ENCODE assay signal across 15 cellular contexts in genomic region chr16:4136229-4136813, GRCh38. TPM values are rescaled to one million over a fixed set of nuclear protein-coding genes. Genes with fewer than 3 reads are reported as not detected.
DNase-seq lines count a peak whose midpoint lies in the region; ATAC-seq and TF ChIP-seq lines count a peak whose summit lies in the region.
"Had no signal": no experiment of that assay in that cellular context is flagged by ENCODE, and none has a peak within 500 bp of the region (broad histone marks: within the 10 kb centered on the region; RNA-seq: fewer than 3 reads in every experiment).

No MANE protein-coding gene starts in this region.

- H2AFZ ChIP-seq in mammary epithelial cell (ENCODE audit: low read depth, low read length) (peak overlapping the region; percentile 90), smooth muscle cell (ENCODE audit: low read depth) (no peak overlapping the region)

- in situ Hi-C loops in mammary epithelial cell (cut with MboI; ENCODE audit: low sequenced_read_pairs in 2 of 2): loop anchor here in 1 of 2 donors (5.0 kb wide), 1 partner anchor 51 kb away; no protein-coding TSS in a partner anchor

- H3K79me2 ChIP-seq in mammary epithelial cell (ENCODE audit: insufficient read depth, low read length) (no peaks in the 10 kb centered on the region), smooth muscle cell (ENCODE audit: low read depth) (no peaks in the 10 kb centered on the region)

- WGBS in mammary epithelial cell (ENCODE audit: low coverage, missing lambda C conversion rate): 7% methylated on average over 9 of the region's 9 CpGs
- 61% methylated on average over 9 of the region's 9 CpGs for WGBS in smooth muscle cell (ENCODE audit: low lambda C conversion rate)

- TF ChIP-seq RAD21 in Ishikawa (IDR thresholded peaks at IDR 0.05; ENCODE audit: low read depth): peak; percentile 35; the same call in 1 of the 2 replicates

- no peaks in the 10 kb centered on the region for H3K27me3 ChIP-seq in mammary epithelial cell (ENCODE audit: insufficient read depth, low read length)
- no peaks in the 10 kb centered on the region for H3K27me3 ChIP-seq in smooth muscle cell (ENCODE audit: low read depth)
- H3K27me3 ChIP-seq: gastrocnemius medialis, SJSA1, uterus had no signal

- H3K9me3 ChIP-seq in mammary epithelial cell (replicated peaks; ENCODE audit: insufficient read depth, low read length): no peaks in the 10 kb centered on the region
- H3K9me3 ChIP-seq in smooth muscle cell (replicated peaks; ENCODE audit: low read depth): no peaks in the 10 kb centered on the region
- H3K9me3 ChIP-seq: gastrocnemius medialis, left ventricle myocardium inferior, SJSA1, spleen, uterus had no signal

- intact Hi-C loops in mammary epithelial cell (cut with micrococcal nuclease): loop anchor here (1.0 to 2.0 kb wide), 3 partner anchors 20 to 118 kb away; partner anchors contain the start of gene ADCY9

- DNase-seq in mammary epithelial cell: peak; percentile 90
- peak; percentile 66 for DNase-seq in left kidney (ENCODE audit: low read depth, low spot score)
- no peak for DNase-seq in KG1 (lab: John Stamatoyannopoulos, UW)
- no peak for DNase-seq in putamen (ENCODE audit: low spot score)
- no peak for DNase-seq in smooth muscle cell (lab: John Stamatoyannopoulos, UW; ENCODE audit: unreplicated experiment)
- DNase-seq: activated CD8-positive, alpha-beta memory T cell treated with anti-CD3 and anti-CD28 coated beads, Interleukin-2, amount 50 U/mL, for 48 hours; gastrocnemius medialis; left ventricle myocardium inferior; NCI-H1105 treated with DMSO at 0.1 percent for 48 hours; spleen; uterus had no signal

- ATAC-seq in GM18519 (IDR thresholded peaks at IDR 0.05; ENCODE audit: low FRiP score, unreplicated experiment): no peak

- H4K20me1 ChIP-seq in mammary epithelial cell (ENCODE audit: insufficient read depth, low read length) (no peaks in the 10 kb centered on the region), smooth muscle cell (ENCODE audit: low read depth) (no peaks in the 10 kb centered on the region)

- H3K27ac ChIP-seq in 22Rv1 (peak overlapping the region; percentile 25; the same call in 1 of the 2 replicates), mammary epithelial cell (ENCODE audit: insufficient read depth, low read depth, low read length) (peak overlapping the region; percentile 82), smooth muscle cell (ENCODE audit: low read depth) (no peak overlapping the region)
- H3K27ac ChIP-seq: gastrocnemius medialis, left ventricle myocardium inferior, SJSA1, spleen, uterus had no signal

- H3K4me2 ChIP-seq in mammary epithelial cell (ENCODE audit: insufficient read depth, low read depth, low read length) (peak overlapping the region; percentile 39), smooth muscle cell (no peak overlapping the region)

- H3K9ac ChIP-seq in mammary epithelial cell (ENCODE audit: insufficient read depth, low read length) (no peak overlapping the region), smooth muscle cell (ENCODE audit: low read depth) (no peak overlapping the region)

- H3K36me3 ChIP-seq in mammary epithelial cell (ENCODE audit: insufficient read depth, low read length) (no peaks in the 10 kb centered on the region), smooth muscle cell (ENCODE audit: low read depth) (no peaks in the 10 kb centered on the region)
- H3K36me3 ChIP-seq: gastrocnemius medialis, left ventricle myocardium inferior, SJSA1, spleen, uterus had no signal

- CTCF ChIA-PET in mammary epithelial cell (lab: Charles Lee; ENCODE audit: low non-redundant PET): no interaction called here

- peak; percentile 88 for TF ChIP-seq EP300 in Ishikawa (IDR thresholded peaks at IDR 0.05; ENCODE audit: borderline replicate concordance)

- TF ChIP-seq CTCF in 22Rv1 (IDR thresholded peaks at IDR 0.05) (no peak), mammary epithelial cell (conservative IDR thresholded peaks at IDR 0.05 in 1 of 2, IDR thresholded peaks at IDR 0.05 in 1 of 2; ENCODE audit: extremely low read depth in 1 of 2, insufficient read depth in 1 of 2, low read depth in 1 of 2, low read length in 2 of 2) (peak; percentile 26 to 48), smooth muscle cell (IDR thresholded peaks at IDR 0.05; ENCODE audit: borderline replicate concordance, insufficient read depth, poor library complexity, severe bottlenecking) (no peak)

- no peak overlapping the region for H3K4me3 ChIP-seq in mammary epithelial cell (replicated peaks in 1 of 3; ENCODE audit: insufficient read depth in 1 of 3, low read depth in 2 of 3, low read length in 3 of 3)
- H3K4me3 ChIP-seq in smooth muscle cell: no peak overlapping the region
- H3K4me3 ChIP-seq: gastrocnemius medialis, left ventricle myocardium inferior, SJSA1, spleen, uterus had no signal

- dilution Hi-C loops in mammary epithelial cell (cut with HindIII; ENCODE audit: low sequenced_read_pairs): loop anchor here (10.0 kb wide), 1 partner anchor 158 kb away; no protein-coding TSS in a partner anchor

- H3K4me1 ChIP-seq in mammary epithelial cell (ENCODE audit: insufficient read depth, low read length): peaks cover 27% of the 10 kb centered on the region
- no peaks in the 10 kb centered on the region for H3K4me1 ChIP-seq in smooth muscle cell (ENCODE audit: low read depth)
- H3K4me1 ChIP-seq: gastrocnemius medialis, left ventricle myocardium inferior, spleen, uterus had no signal

- BruUV-seq in mammary epithelial cell (replicated peaks; lab: Mats Ljungman, UMichigan): no TSS peak

- no peaks in the 10 kb centered on the region for H3F3A ChIP-seq in smooth muscle cell (ENCODE audit: low read depth)

TF ChIP-seq in Ishikawa, 13 proteins besides CTCF, POLR2A, EP300 and RAD21:
- peak; percentile 67 for TF ChIP-seq CREB1 (IDR thresholded peaks at IDR 0.05; ENCODE audit: low read depth)
- peak; percentile 99 for TF ChIP-seq TEAD4 (IDR thresholded peaks at IDR 0.05)
- peak; percentile 92 for TF ChIP-seq USF1 (IDR thresholded peaks at IDR 0.05)
- no peak for TF ChIP-seq EGR1 (IDR thresholded peaks at IDR 0.05)
- peak; percentile 74 for TF ChIP-seq YY1 (IDR thresholded peaks at IDR 0.05; ENCODE audit: low read depth)
- peak; percentile 93 for TF ChIP-seq TCF12 (IDR thresholded peaks at IDR 0.05; ENCODE audit: low read depth)
- TF ChIP-seq FOXM1 (IDR thresholded peaks at IDR 0.05; ENCODE audit: borderline replicate concordance, low read depth): peak; percentile 74; the same call in 1 of the 2 replicates
- TF ChIP-seq NFIC (IDR thresholded peaks at IDR 0.05): peak; percentile 85
- peak; percentile 38; the same call in 1 of the 2 replicates for TF ChIP-seq CEBPB (IDR thresholded peaks at IDR 0.05)
- TF ChIP-seq, protein P1, sequence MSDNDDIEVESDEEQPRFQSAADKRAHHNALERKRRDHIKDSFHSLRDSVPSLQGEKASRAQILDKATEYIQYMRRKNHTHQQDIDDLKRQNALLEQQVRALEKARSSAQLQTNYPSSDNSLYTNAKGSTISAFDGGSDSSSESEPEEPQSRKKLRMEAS (IDR thresholded peaks at IDR 0.05): peak; percentile 96
- no peak for TF ChIP-seq ZBTB7A (IDR thresholded peaks at IDR 0.05; ENCODE audit: low read depth)
- peak; percentile 30; the same call in 1 of the 2 replicates for TF ChIP-seq TAF1 (IDR thresholded peaks at IDR 0.05; ENCODE audit: low read depth)
- TF ChIP-seq, protein P2, sequence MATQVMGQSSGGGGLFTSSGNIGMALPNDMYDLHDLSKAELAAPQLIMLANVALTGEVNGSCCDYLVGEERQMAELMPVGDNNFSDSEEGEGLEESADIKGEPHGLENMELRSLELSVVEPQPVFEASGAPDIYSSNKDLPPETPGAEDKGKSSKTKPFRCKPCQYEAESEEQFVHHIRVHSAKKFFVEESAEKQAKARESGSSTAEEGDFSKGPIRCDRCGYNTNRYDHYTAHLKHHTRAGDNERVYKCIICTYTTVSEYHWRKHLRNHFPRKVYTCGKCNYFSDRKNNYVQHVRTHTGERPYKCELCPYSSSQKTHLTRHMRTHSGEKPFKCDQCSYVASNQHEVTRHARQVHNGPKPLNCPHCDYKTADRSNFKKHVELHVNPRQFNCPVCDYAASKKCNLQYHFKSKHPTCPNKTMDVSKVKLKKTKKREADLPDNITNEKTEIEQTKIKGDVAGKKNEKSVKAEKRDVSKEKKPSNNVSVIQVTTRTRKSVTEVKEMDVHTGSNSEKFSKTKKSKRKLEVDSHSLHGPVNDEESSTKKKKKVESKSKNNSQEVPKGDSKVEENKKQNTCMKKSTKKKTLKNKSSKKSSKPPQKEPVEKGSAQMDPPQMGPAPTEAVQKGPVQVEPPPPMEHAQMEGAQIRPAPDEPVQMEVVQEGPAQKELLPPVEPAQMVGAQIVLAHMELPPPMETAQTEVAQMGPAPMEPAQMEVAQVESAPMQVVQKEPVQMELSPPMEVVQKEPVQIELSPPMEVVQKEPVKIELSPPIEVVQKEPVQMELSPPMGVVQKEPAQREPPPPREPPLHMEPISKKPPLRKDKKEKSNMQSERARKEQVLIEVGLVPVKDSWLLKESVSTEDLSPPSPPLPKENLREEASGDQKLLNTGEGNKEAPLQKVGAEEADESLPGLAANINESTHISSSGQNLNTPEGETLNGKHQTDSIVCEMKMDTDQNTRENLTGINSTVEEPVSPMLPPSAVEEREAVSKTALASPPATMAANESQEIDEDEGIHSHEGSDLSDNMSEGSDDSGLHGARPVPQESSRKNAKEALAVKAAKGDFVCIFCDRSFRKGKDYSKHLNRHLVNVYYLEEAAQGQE (IDR thresholded peaks at IDR 0.05; ENCODE audit: low read depth): no peak

RNA-seq across cellular contexts. Expression of gene ADCY9, which starts 20.1 kb away (rescaled TPM):
- total RNA-seq in mammary epithelial cell (10 to 100 TPM; 18.4 to 27.3 TPM), smooth muscle cell (6.0 and 8.9 TPM in 2 replicates)
- polyA plus RNA-seq in mammary epithelial cell (9.0 TPM), smooth muscle cell (5.2 and 7.2 TPM in 2 replicates)
- polyA minus RNA-seq in mammary epithelial cell: 75.6 TPM

Comparison
In these comparisons a context has a peak if more than half of its experiments do, and no peak if none do; other contexts are left out.
1. CTCF ChIP-seq: peak in mammary epithelial cell (2 of 2); none in 22Rv1 (single experiment) and smooth muscle cell (single experiment).
2. DNase-seq: peak in mammary epithelial cell (single experiment) and left kidney (single experiment); none in KG1 (single experiment), putamen (single experiment) and smooth muscle cell (single experiment).